Comparison of ENCODE assay signal across 1 cellular context in the genomic region with DNA sequence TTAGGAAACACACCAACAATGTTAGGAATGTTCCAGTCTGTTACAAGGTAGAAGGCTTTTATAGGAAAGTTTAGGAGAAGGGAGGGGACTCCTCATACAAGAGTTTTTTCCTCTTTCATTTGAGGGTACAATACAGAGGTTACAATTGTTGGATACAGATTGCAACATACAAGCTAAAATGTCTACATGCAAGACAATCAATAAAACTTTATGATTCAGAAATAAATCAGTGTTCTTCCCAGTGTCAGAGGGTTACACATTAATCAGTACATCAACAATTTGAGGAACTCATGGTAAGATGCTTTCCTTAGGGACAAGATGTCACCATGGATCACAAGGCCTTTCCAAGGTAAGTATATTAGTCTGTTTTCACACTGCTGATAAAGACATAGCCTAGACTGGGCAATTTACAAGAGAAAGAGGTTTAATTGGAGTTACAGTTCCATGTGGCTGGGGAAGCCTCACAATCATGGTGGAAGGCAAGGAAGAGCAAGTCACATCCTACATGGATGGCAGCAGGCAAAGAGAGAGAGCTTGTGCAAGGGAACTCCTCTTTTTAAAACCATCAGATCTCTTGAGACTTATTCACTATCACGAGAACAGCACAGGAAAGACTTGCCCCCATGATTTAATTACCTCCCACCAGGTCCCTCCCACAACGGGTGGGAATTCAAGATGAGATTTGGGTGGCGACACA.
TF ChIP-seq lines count a peak whose summit lies in the region.
"Not testable (repeated sequence)": the region's sequence is repeated elsewhere in the genome, so short reads cannot be mapped to it uniquely, and the experiment has no call there.

No MANE protein-coding gene starts in this region.

TF ChIP-seq in K562, 482 proteins besides CTCF, POLR2A, EP300 and RAD21:
- peak; percentile 98 for TF ChIP-seq ZNF431 (CRISPR knock-in tag; IDR thresholded peaks at IDR 0.05)
- 0 out of 2 replicates have a peak, but pooled peaks have one; percentile 43 for TF ChIP-seq ZBTB40 (IDR thresholded peaks at IDR 0.05)
- not testable (repeated sequence) for TF ChIP-seq ZBTB40 (CRISPR knock-in tag; IDR thresholded peaks at IDR 0.05)
- TF ChIP-seq ZNF766 (CRISPR knock-in tag; conservative IDR thresholded peaks at IDR 0.05), result 0 out of 2 replicates have a peak, but pooled peaks have one; percentile 38
